Comparison of ENCODE assay signal across 14 cellular contexts in the genomic region with DNA sequence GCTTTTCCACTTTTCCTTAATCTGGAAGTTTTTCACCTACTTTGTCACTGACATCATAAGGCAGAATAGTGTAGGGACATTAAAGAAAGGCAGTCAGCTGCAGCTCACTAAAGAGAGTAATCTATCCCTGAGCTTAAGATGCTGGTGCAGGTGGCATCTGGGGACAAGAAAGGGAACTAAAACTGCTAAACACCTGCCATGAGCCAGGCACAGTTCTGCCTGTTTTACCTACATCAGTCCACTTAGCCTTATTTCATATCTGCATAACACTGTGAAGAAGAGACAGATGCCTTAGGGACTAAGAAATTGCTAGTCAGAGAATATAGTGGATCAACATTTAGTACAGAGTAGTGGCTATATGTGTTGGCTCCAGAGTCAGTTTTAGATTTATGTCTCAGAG.
DNase-seq lines count a peak whose midpoint lies in the region; ATAC-seq, FAIRE-seq and TF ChIP-seq lines count a peak whose summit lies in the region.
"Had no signal": no experiment of that assay in that cellular context is flagged by ENCODE, and none has a peak within 500 bp of the region (broad histone marks: within the 10 kb centered on the region; RNA-seq: fewer than 3 reads in every experiment).

No MANE protein-coding gene starts in this region.

- no peak for TF ChIP-seq RAD21 in GM12878 (IDR thresholded peaks at IDR 0.05; ENCODE audit: insufficient read depth, low read depth, low read length)

- SMC1A ChIA-PET in GM12878 (lab: Charles Lee; ENCODE audit: uncharacterized antibody, unreplicated experiment) = no interaction called here

- TF ChIP-seq CTCF in GM12878 (IDR thresholded peaks at IDR 0.05 in 2 of 3, conservative IDR thresholded peaks at IDR 0.05 in 1 of 3; ENCODE audit: control insufficient read depth in 2 of 3, extremely low read depth in 1 of 3, insufficient read depth in 1 of 3, low read depth in 3 of 3, low read length in 3 of 3) = no peak

- RAD21 ChIA-PET in GM12878 (lab: Charles Lee; ENCODE audit: unreplicated experiment) = no interaction called here

- peak; percentile 1 for DNase-seq in GM12878 (ENCODE audit: low read depth, low spot score)
- no peak for DNase-seq in OCI-M2 (lab: John Stamatoyannopoulos, UW; ENCODE audit: unreplicated experiment)
- DNase-seq in SIG-M5 treated with dmso at 0.1 percent for 504 hours (lab: John Stamatoyannopoulos, UW; ENCODE audit: unreplicated experiment) = no peak
- no peak for DNase-seq in activated CD4-positive, alpha-beta T cell treated with anti-CD3 and anti-CD28 coated beads for 36 hours
- no peak for DNase-seq in D341Med (ENCODE audit: low spot score)
- DNase-seq: activated naive CD8-positive, alpha-beta T cell treated with anti-CD3 and anti-CD28 coated beads, Interleukin-2, amount 10 ng/mL, durations not matched to agents 7 days and 5 days; natural killer cell; NCI-H1048 had no signal

- no peaks in the 10 kb centered on the region for H3K27me3 ChIP-seq in GM12878 (replicated peaks in 1 of 2; ENCODE audit: control insufficient read depth in 2 of 2, insufficient read depth in 2 of 2, low read length in 1 of 2)

- intact Hi-C loops in GM12878 (cut with micrococcal nuclease; ENCODE audit: unreplicated experiment) = no loop called here
- intact Hi-C loops in activated CD4-positive, alpha-beta T cell treated with anti-CD3 and anti-CD28 coated beads for 36 hours (cut with DNase I, micrococcal nuclease) = no loop called here

- no peak overlapping the region for H3K4me3 ChIP-seq in GM12878

- H3K27me3 Mint-ChIP-seq in activated CD4-positive, alpha-beta T cell treated with anti-CD3 and anti-CD28 coated beads for 36 hours = no peaks in the 10 kb centered on the region
- H3K27me3 Mint-ChIP-seq: activated naive CD8-positive, alpha-beta T cell treated with anti-CD3 and anti-CD28 coated beads, Interleukin-2, amount 10 ng/mL, durations not matched to agents 7 days and 5 days; dendritic cell treated with granulocyte-macrophage colony-stimulating factor and Interleukin-4, amounts not matched to agents 40 ng/mL and 50 ng/mL, for 4 days; type B pancreatic cell had no signal

- in situ Hi-C loops in GM12878 (cut with MboI) = no loop called here

- CTCF ChIA-PET in GM12878 (lab: Yijun Ruan, JAX) = no interaction called here
- CTCF ChIA-PET in activated CD4-positive, alpha-beta T cell treated with anti-CD3 and anti-CD28 coated beads for 36 hours (lab: Charles Lee) = no interaction called here

- BruUV-seq in GM12878 (replicated peaks; lab: Mats Ljungman, UMichigan) = no TSS peak

- H3K36me3 Mint-ChIP-seq in activated CD4-positive, alpha-beta T cell treated with anti-CD3 and anti-CD28 coated beads for 36 hours (ENCODE audit: low read depth) = peaks cover 13% of the 10 kb centered on the region

- no peak overlapping the region for H3K27ac ChIP-seq in GM12878 (ENCODE audit: control insufficient read depth, insufficient read depth)

- POLR2A ChIA-PET in GM12878 (lab: Charles Lee) = interaction anchor here (0.7 kb wide), 1 partner anchor 1594 kb away, joined by 4 read pairs; no protein-coding TSS in a partner anchor
- POLR2A ChIA-PET in activated CD4-positive, alpha-beta T cell treated with anti-CD3 and anti-CD28 coated beads for 36 hours (lab: Charles Lee) = no interaction called here

- H3K9me3 ChIP-seq in GM12878 (replicated peaks; ENCODE audit: control insufficient read depth, insufficient read depth, low read length) = no peaks in the 10 kb centered on the region

- no peaks in the 10 kb centered on the region for H3K36me3 ChIP-seq in GM12878 (ENCODE audit: control insufficient read depth in 2 of 2, insufficient read depth in 2 of 2, low read length in 1 of 2)

- H3K27ac Mint-ChIP-seq in activated CD4-positive, alpha-beta T cell treated with anti-CD3 and anti-CD28 coated beads for 36 hours = no peak overlapping the region
- H3K27ac Mint-ChIP-seq: activated naive CD8-positive, alpha-beta T cell treated with anti-CD3 and anti-CD28 coated beads, Interleukin-2, amount 10 ng/mL, durations not matched to agents 7 days and 5 days; dendritic cell treated with granulocyte-macrophage colony-stimulating factor and Interleukin-4, amounts not matched to agents 40 ng/mL and 50 ng/mL, for 4 days; natural killer cell; type B pancreatic cell had no signal

- no peak overlapping the region for H3K4me3 Mint-ChIP-seq in activated CD4-positive, alpha-beta T cell treated with anti-CD3 and anti-CD28 coated beads for 36 hours
- H3K4me3 Mint-ChIP-seq: activated naive CD8-positive, alpha-beta T cell treated with anti-CD3 and anti-CD28 coated beads, Interleukin-2, amount 10 ng/mL, durations not matched to agents 7 days and 5 days; dendritic cell treated with granulocyte-macrophage colony-stimulating factor and Interleukin-4, amounts not matched to agents 40 ng/mL and 50 ng/mL, for 4 days; natural killer cell; type B pancreatic cell had no signal

- H3K9me3 Mint-ChIP-seq in activated CD4-positive, alpha-beta T cell treated with anti-CD3 and anti-CD28 coated beads for 36 hours (ENCODE audit: low read depth) = peaks cover 7% of the 10 kb centered on the region
- H3K9me3 Mint-ChIP-seq: type B pancreatic cell had no signal

- TF ChIP-seq EP300 in GM12878 (IDR thresholded peaks at IDR 0.05; ENCODE audit: borderline replicate concordance in 1 of 2, control insufficient read depth in 1 of 2, low read depth in 2 of 2, low read length in 2 of 2) = no peak

- no peak overlapping the region for H2AFZ ChIP-seq in GM12878 (ENCODE audit: control insufficient read depth, low read depth, low read length)

- H3K4me1 ChIP-seq in GM12878 (ENCODE audit: control insufficient read depth, insufficient read depth, low read length) = no peaks in the 10 kb centered on the region

- no peaks in the 10 kb centered on the region for H3K79me2 ChIP-seq in GM12878 (ENCODE audit: control insufficient read depth, insufficient read depth, low read length)

- FAIRE-seq in GM12878 (lab: Jason Lieb, UNC) = no peak
- FAIRE-seq: keratinocyte had no signal

- H3K4me2 ChIP-seq in GM12878 (ENCODE audit: control insufficient read depth, insufficient read depth) = no peak overlapping the region

- H3K9ac ChIP-seq in GM12878 (ENCODE audit: control insufficient read depth, insufficient read depth, low read length) = no peak overlapping the region

- no peak for TF ChIP-seq POLR2A in GM12878 (IDR thresholded peaks at IDR 0.05; ENCODE audit: low read depth, low read length)

- H4K20me1 ChIP-seq in GM12878 (ENCODE audit: control insufficient read depth, insufficient read depth) = no peaks in the 10 kb centered on the region

- H3K4me1 Mint-ChIP-seq in activated CD4-positive, alpha-beta T cell treated with anti-CD3 and anti-CD28 coated beads for 36 hours = no peaks in the 10 kb centered on the region
- H3K4me1 Mint-ChIP-seq: activated naive CD8-positive, alpha-beta T cell treated with anti-CD3 and anti-CD28 coated beads, Interleukin-2, amount 10 ng/mL, durations not matched to agents 7 days and 5 days had no signal

- ATAC-seq in GM18907 (IDR thresholded peaks at IDR 0.05; ENCODE audit: unreplicated experiment) (peak; percentile 97), GM21576 (IDR thresholded peaks at IDR 0.05; ENCODE audit: unreplicated experiment) (peak; percentile 97), HG03103 (IDR thresholded peaks at IDR 0.05; ENCODE audit: low read depth, unreplicated experiment) (peak; percentile 85), GM12878 (peak; percentile 65)
- no peak for ATAC-seq in activated CD4-positive, alpha-beta T cell treated with anti-CD3 and anti-CD28 coated beads for 36 hours
- ATAC-seq: natural killer cell had no signal

TF ChIP-seq in GM12878, 131 proteins besides CTCF, POLR2A, EP300 and RAD21:
- 0 out of 2 replicates have a peak, but pooled peaks have one; percentile 49 for TF ChIP-seq TCF3 (IDR thresholded peaks at IDR 0.05; ENCODE audit: borderline replicate concordance, insufficient read depth, low read depth, low read length)
- no peak for TF ChIP-seq SKIL (IDR thresholded peaks at IDR 0.05; ENCODE audit: low read depth, poor library complexity, severe bottlenecking)
